ENCODE assay signal across 23 cellular contexts in genomic region chr10:7277874-7278273, GRCh38.
"Had no signal": no experiment of that assay in that cellular context is flagged by ENCODE, and none has a peak within 500 bp of the region (broad histone marks: within the 10 kb centered on the region; RNA-seq: fewer than 3 reads in every experiment).

No MANE protein-coding gene starts in this region.

- FAIRE-seq: frontal cortex had no signal

- H3K36me3 ChIP-seq: cardiac muscle cell had no signal

- H3K9me3 Mint-ChIP-seq: activated CD4-positive, alpha-beta T cell treated with anti-CD3 and anti-CD28 coated beads, Interleukin-2, amount 10 ng/mL, durations not matched to agents 7 days and 5 days; activated T-helper 1 cell treated with anti-CD3 and anti-CD28 coated beads, Interleukin-12 subunit alpha, Interleukin-12 subunit beta, Interleukin-2, Interleukin-4 antibody, amounts not matched to agents 30 ng/mL and 10 ng/mL and 1 ng/mL, durations not matched to agents 14 hours and 24 hours and 36 hours; dendritic cell treated with granulocyte-macrophage colony-stimulating factor and Interleukin-4, amounts not matched to agents 40 ng/mL and 50 ng/mL, for 4 days; memory B cell; neural crest cell had no signal

- H3K27ac ChIP-seq: body of pancreas, cardiac muscle cell, esophagus muscularis mucosa, VCaP had no signal

- H3K27ac Mint-ChIP-seq: activated CD4-positive, alpha-beta T cell treated with anti-CD3 and anti-CD28 coated beads, Interleukin-2, amount 10 ng/mL, durations not matched to agents 7 days and 5 days; activated CD8-positive, alpha-beta T cell treated with anti-CD3 and anti-CD28 coated beads, Interleukin-2, amount 10 ng/mL, durations not matched to agents 7 days and 5 days; activated T-helper 1 cell treated with anti-CD3 and anti-CD28 coated beads, Interleukin-12 subunit alpha, Interleukin-12 subunit beta, Interleukin-2, Interleukin-4 antibody, amounts not matched to agents 30 ng/mL and 10 ng/mL and 1 ng/mL, durations not matched to agents 14 hours and 24 hours and 36 hours; dendritic cell treated with granulocyte-macrophage colony-stimulating factor and Interleukin-4, amounts not matched to agents 40 ng/mL and 50 ng/mL, for 4 days; memory B cell had no signal

- H3K4me3 Mint-ChIP-seq: activated CD4-positive, alpha-beta T cell treated with anti-CD3 and anti-CD28 coated beads, Interleukin-2, amount 10 ng/mL, durations not matched to agents 7 days and 5 days; activated CD8-positive, alpha-beta T cell treated with anti-CD3 and anti-CD28 coated beads, Interleukin-2, amount 10 ng/mL, durations not matched to agents 7 days and 5 days; activated T-helper 1 cell treated with anti-CD3 and anti-CD28 coated beads, Interleukin-12 subunit alpha, Interleukin-12 subunit beta, Interleukin-2, Interleukin-4 antibody, amounts not matched to agents 30 ng/mL and 10 ng/mL and 1 ng/mL, durations not matched to agents 14 hours and 24 hours and 36 hours; dendritic cell treated with granulocyte-macrophage colony-stimulating factor and Interleukin-4, amounts not matched to agents 40 ng/mL and 50 ng/mL, for 4 days; memory B cell; neural crest cell had no signal

- H3K27me3 ChIP-seq: body of pancreas, cardiac muscle cell, esophagus muscularis mucosa had no signal

- ATAC-seq: activated CD4-positive, CD25-positive, alpha-beta regulatory T cell treated with anti-CD3 and anti-CD28 coated beads, Interleukin-2, amount 50 U/mL, for 24 hours; activated CD8-positive, alpha-beta T cell treated with anti-CD3 and anti-CD28 coated beads, Interleukin-2, amount 10 ng/mL, durations not matched to agents 7 days and 5 days; body of pancreas; left ventricle myocardium superior; sciatic nerve; stimulated activated naive CD8-positive, alpha-beta T cell treated with anti-CD3 and anti-CD28 coated beads, Interleukin-15, Interleukin-2, amounts not matched to agents 100 U/mL and 50 U/mL, for 24 hours had no signal

- H3K4me3 ChIP-seq: body of pancreas, cardiac muscle cell, esophagus muscularis mucosa, smooth muscle cell had no signal

- H3K27me3 Mint-ChIP-seq: activated CD4-positive, alpha-beta T cell treated with anti-CD3 and anti-CD28 coated beads, Interleukin-2, amount 10 ng/mL, durations not matched to agents 7 days and 5 days; dendritic cell treated with granulocyte-macrophage colony-stimulating factor and Interleukin-4, amounts not matched to agents 40 ng/mL and 50 ng/mL, for 4 days; memory B cell had no signal

- H3K9me3 ChIP-seq: body of pancreas, esophagus muscularis mucosa, SK-N-SH had no signal

- H3K4me1 ChIP-seq: body of pancreas had no signal

- DNase-seq: activated CD4-positive, alpha-beta T cell treated with anti-CD3 and anti-CD28 coated beads, Interleukin-2, amount 10 ng/mL, durations not matched to agents 7 days and 5 days; activated CD8-positive, alpha-beta T cell treated with anti-CD3 and anti-CD28 coated beads, Interleukin-2, amount 10 ng/mL, durations not matched to agents 7 days and 5 days; activated gamma-delta T cell treated with Interleukin-2 at 50 U/mL for 16 hours; body of pancreas; effector CD8-positive, alpha-beta T cell; glutamatergic neuron; hippocampal formation; left ventricle myocardium superior; posterior cingulate gyrus; stimulated activated CD4-positive, alpha-beta T cell treated with anti-CD3 and anti-CD28 coated beads, Interleukin-15, amount 100 ng/mL, for 24 hours; stimulated activated naive CD8-positive, alpha-beta T cell treated with anti-CD3 and anti-CD28 coated beads, Interleukin-15, Interleukin-2, amounts not matched to agents 100 U/mL and 50 U/mL, for 24 hours had no signal
